1 cellular context compared by ENCODE assay signal in the genomic region with DNA sequence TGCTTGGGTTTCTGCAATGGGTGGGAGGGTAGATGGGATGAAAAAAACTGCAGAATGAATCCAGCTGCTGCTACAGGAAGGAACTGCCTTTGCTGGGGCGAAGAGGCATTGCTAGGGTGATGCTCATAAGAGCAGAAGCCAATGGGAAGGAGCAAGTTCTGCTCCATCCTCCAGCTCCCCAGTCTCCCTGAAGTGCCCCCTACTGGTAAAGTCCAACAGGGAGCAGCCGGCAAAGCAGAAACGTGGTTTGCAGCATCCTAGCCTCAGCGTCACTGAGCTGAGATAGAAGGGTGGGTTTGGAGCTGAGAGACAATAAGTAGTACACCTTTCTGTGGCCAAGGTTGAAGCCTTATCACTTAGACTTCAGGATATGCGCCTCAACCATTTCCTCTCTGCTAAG.
TF ChIP-seq lines count a peak whose summit lies in the region.

No MANE protein-coding gene starts in this region.

TF ChIP-seq in IMR-90, 13 proteins besides CTCF, POLR2A, EP300 and RAD21:
- no peak for TF ChIP-seq BHLHE40 (IDR thresholded peaks at IDR 0.05; ENCODE audit: low read depth, low read length)
- TF ChIP-seq SMC3 (IDR thresholded peaks at IDR 0.05; ENCODE audit: low read depth, low read length) = no peak
- no peak for TF ChIP-seq MXI1 (IDR thresholded peaks at IDR 0.05; ENCODE audit: borderline replicate concordance, low read depth, low read length)
- no peak for TF ChIP-seq FOS (IDR thresholded peaks at IDR 0.05; ENCODE audit: low read depth, low read length)
- TF ChIP-seq, protein P1, sequence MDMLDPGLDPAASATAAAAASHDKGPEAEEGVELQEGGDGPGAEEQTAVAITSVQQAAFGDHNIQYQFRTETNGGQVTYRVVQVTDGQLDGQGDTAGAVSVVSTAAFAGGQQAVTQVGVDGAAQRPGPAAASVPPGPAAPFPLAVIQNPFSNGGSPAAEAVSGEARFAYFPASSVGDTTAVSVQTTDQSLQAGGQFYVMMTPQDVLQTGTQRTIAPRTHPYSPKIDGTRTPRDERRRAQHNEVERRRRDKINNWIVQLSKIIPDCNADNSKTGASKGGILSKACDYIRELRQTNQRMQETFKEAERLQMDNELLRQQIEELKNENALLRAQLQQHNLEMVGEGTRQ (IDR thresholded peaks at IDR 0.05; ENCODE audit: low read depth, low read length) = no peak
- no peak for TF ChIP-seq RFX5 (IDR thresholded peaks at IDR 0.05; ENCODE audit: low read depth, low read length)
- no peak for TF ChIP-seq MAZ (IDR thresholded peaks at IDR 0.05; ENCODE audit: borderline replicate concordance, low read depth, low read length)
- no peak for TF ChIP-seq MAFK (IDR thresholded peaks at IDR 0.05; ENCODE audit: low read depth, low read length)
